In the genomic region with DNA sequence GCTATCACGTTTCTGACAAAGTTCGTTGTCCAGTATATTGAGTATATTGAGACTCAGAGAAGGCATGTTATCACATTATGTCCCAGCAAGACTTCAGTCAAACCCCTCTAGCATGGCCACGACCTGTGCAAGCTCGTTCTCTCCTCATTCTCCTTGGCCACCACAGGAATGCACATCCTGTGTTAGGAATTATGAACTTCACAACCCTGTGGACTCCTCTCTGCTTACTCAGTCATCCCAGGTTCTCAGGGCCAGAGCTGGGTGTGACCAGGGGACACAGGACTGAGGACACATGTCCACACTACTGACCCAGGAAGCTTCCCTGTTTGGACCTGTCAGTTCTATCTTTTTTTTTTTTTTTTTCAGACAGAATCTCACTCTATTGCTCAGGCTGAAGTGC, we compare ENCODE assay signal across 1 cellular context.
TF ChIP-seq lines count a peak whose summit lies in the region.

No MANE protein-coding gene starts in this region.

TF ChIP-seq in endothelial cell of umbilical vein, 7 proteins besides CTCF, POLR2A, EP300 and RAD21:
- TF ChIP-seq GATA2 (IDR thresholded peaks at IDR 0.05; ENCODE audit: insufficient read depth, insufficient read length, low read depth, low read length) (no peak), POLR2AphosphoS5 (IDR thresholded peaks at IDR 0.05; ENCODE audit: insufficient read depth, low read depth, low read length) (no peak), FOS (IDR thresholded peaks at IDR 0.05; ENCODE audit: borderline replicate concordance, insufficient read depth, low read length) (no peak), JUN (IDR thresholded peaks at IDR 0.05; ENCODE audit: borderline replicate concordance, insufficient read depth, insufficient read length, low read depth) (no peak), MYC (IDR thresholded peaks at IDR 0.05; ENCODE audit: low read depth, low read length) (no peak), EZH2 (IDR thresholded peaks at IDR 0.05; ENCODE audit: borderline replicate concordance, low read depth, low read length, severe bottlenecking) (no peak)
- TF ChIP-seq, protein P1, sequence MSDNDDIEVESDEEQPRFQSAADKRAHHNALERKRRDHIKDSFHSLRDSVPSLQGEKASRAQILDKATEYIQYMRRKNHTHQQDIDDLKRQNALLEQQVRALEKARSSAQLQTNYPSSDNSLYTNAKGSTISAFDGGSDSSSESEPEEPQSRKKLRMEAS (IDR thresholded peaks at IDR 0.05; ENCODE audit: insufficient read depth, insufficient read length) = no peak
TF ChIP-seq in endothelial cell of umbilical vein: peak in this region for 0.
